ENCODE assay signal across 14 cellular contexts in the genomic region with DNA sequence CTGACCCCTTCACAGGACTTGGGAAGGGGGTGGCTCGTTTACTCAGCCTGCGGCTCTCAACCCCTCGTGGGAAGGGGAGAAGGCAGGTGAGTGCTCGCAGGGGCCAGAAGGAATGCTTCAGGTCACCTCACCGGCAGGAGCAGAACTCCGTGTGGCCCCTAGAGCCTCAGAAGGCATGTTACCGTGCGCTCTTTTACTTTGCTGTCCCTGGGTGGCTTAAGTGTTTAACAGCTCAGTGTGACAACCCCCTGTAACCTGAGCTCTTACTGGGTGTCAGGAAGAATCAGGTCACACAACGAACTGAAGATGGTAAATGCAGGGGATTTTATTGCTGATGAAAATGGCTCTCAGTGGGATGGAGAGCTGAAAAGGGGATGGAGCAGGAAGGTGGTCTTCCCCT.
DNase-seq lines count a peak whose midpoint lies in the region; ATAC-seq and TF ChIP-seq lines count a peak whose summit lies in the region.
"Had no signal": no experiment of that assay in that cellular context is flagged by ENCODE, and none has a peak within 500 bp of the region (broad histone marks: within the 10 kb centered on the region; RNA-seq: fewer than 3 reads in every experiment).

No MANE protein-coding gene starts in this region.

- TF ChIP-seq POLR2A in adrenal gland (IDR thresholded peaks at IDR 0.05) = no peak

- no peak overlapping the region for H3K4me2 ChIP-seq in neural progenitor cell
- H3K4me2 ChIP-seq: PC-9 had no signal

- no peaks in the 10 kb centered on the region for H3F3A ChIP-seq in neural progenitor cell (ENCODE audit: low read depth)

- H3K9ac ChIP-seq in HUES6 (ENCODE audit: low read length) (no peak overlapping the region), neural progenitor cell (no peak overlapping the region)

- WGBS in adrenal gland, 4 donors = 82 to 88% (median 86%) methylated on average over 9 of the region's 9 CpGs

- H3K9me3 ChIP-seq in HUES6 (ENCODE audit: control insufficient read depth, insufficient read depth, low read depth, low read length) (no peaks in the 10 kb centered on the region), WERI-Rb-1 (ENCODE audit: severe bottlenecking) (no peaks in the 10 kb centered on the region), neural progenitor cell (ENCODE audit: low read depth) (no peaks in the 10 kb centered on the region), adrenal gland (replicated peaks in 1 of 3) (no peaks in the 10 kb centered on the region)

- H3K27ac ChIP-seq in HUES6 (ENCODE audit: low read depth, low read length) (no peak overlapping the region), WERI-Rb-1 (no peak overlapping the region), neural progenitor cell (no peak overlapping the region), adrenal gland (no peak overlapping the region)
- H3K27ac ChIP-seq: PC-9 had no signal

- ATAC-seq in HG03460 (IDR thresholded peaks at IDR 0.05; ENCODE audit: unreplicated experiment) = no peak

- peaks cover 3% of the 10 kb centered on the region for H3K9me3 Mint-ChIP-seq in neural progenitor cell

- H3K4me3 ChIP-seq in HUES6 (ENCODE audit: low read depth, low read length) (peak overlapping the region; percentile 45), WERI-Rb-1 (ENCODE audit: low read depth, low read length) (no peak overlapping the region), neural progenitor cell (no peak overlapping the region), adrenal gland (no peak overlapping the region)
- H3K4me3 ChIP-seq: PC-9 had no signal

- no peak overlapping the region for H3K27ac Mint-ChIP-seq in neural progenitor cell
- H3K27ac Mint-ChIP-seq: CD14-positive monocyte had no signal

- H3K27me3 ChIP-seq in HUES6 (ENCODE audit: control insufficient read depth, insufficient read depth, low read length) = no peaks in the 10 kb centered on the region
- no peaks in the 10 kb centered on the region for H3K27me3 ChIP-seq in WERI-Rb-1 (ENCODE audit: insufficient read depth, low read depth, severe bottlenecking)
- H3K27me3 ChIP-seq in neural progenitor cell = no peaks in the 10 kb centered on the region
- H3K27me3 ChIP-seq in adrenal gland = no peaks in the 10 kb centered on the region

- H3K36me3 Mint-ChIP-seq in neural progenitor cell = no peaks in the 10 kb centered on the region
- H3K36me3 Mint-ChIP-seq: CD14-positive monocyte had no signal

- no peaks in the 10 kb centered on the region for H3K4me1 Mint-ChIP-seq in neural progenitor cell
- H3K4me1 Mint-ChIP-seq: CD14-positive monocyte had no signal

- H3K79me2 ChIP-seq in neural progenitor cell (ENCODE audit: low read depth) = no peaks in the 10 kb centered on the region

- H3K4me3 Mint-ChIP-seq in neural progenitor cell = no peak overlapping the region
- H3K4me3 Mint-ChIP-seq: CD14-positive monocyte had no signal

- H3K27me3 Mint-ChIP-seq in neural progenitor cell (ENCODE audit: insufficient read depth, low read depth) = no peaks in the 10 kb centered on the region

- no peaks in the 10 kb centered on the region for H4K20me1 ChIP-seq in neural progenitor cell (ENCODE audit: low read depth)

- H3K4me1 ChIP-seq in HUES6 (ENCODE audit: control insufficient read depth, insufficient read depth, low read length) (peaks cover 24% of the 10 kb centered on the region), neural progenitor cell (no peaks in the 10 kb centered on the region), adrenal gland (replicated peaks in 1 of 2) (no peaks in the 10 kb centered on the region)

- intact Hi-C loops in adrenal gland (cut with DNase I) = no loop called here

- H3K36me3 ChIP-seq in HUES6 (ENCODE audit: control insufficient read depth, insufficient read depth, low read length) = no peaks in the 10 kb centered on the region
- H3K36me3 ChIP-seq in WERI-Rb-1 = no peaks in the 10 kb centered on the region
- H3K36me3 ChIP-seq in neural progenitor cell = no peaks in the 10 kb centered on the region
- H3K36me3 ChIP-seq in adrenal gland (replicated peaks in 1 of 2) = no peaks in the 10 kb centered on the region

- H2AFZ ChIP-seq in neural progenitor cell (replicated peaks) = no peak overlapping the region
- H2AFZ ChIP-seq: PC-9 had no signal

- TF ChIP-seq CTCF in WERI-Rb-1 (IDR thresholded peaks at IDR 0.05; ENCODE audit: low read depth, low read length) (no peak), neural progenitor cell (IDR thresholded peaks at IDR 0.05) (no peak), adrenal gland (IDR thresholded peaks at IDR 0.05) (no peak)

- peak; percentile 11 for DNase-seq in NCI-H748 (lab: John Stamatoyannopoulos, UW; ENCODE audit: unreplicated experiment)
- no peak for DNase-seq in NCI-H748 treated with DMSO at 0.1 percent for 48 hours (lab: John Stamatoyannopoulos, UW)
- DNase-seq in WERI-Rb-1 = peak; percentile 9
- peak; percentile 2 for DNase-seq in neural progenitor cell (ENCODE audit: low spot score)
- no peak for DNase-seq in T-helper 2 cell
- DNase-seq in adrenal gland = no peak
- DNase-seq: COR-L47, GOT3, NCI-H187 treated with DMSO at 0.1 percent for 48 hours, PC-9, T-helper 1 cell had no signal

Comparison
In these comparisons a context has a peak if more than half of its experiments do, and no peak if none do; other contexts are left out.
1. DNase-seq: peak in NCI-H748 (single experiment), WERI-Rb-1 (single experiment) and neural progenitor cell (single experiment); none in NCI-H748 treated with DMSO at 0.1 percent for 48 hours (single experiment), T-helper 2 cell (0 of 5) and adrenal gland (0 of 7).